15 cellular contexts compared by ENCODE assay signal in the genomic region with DNA sequence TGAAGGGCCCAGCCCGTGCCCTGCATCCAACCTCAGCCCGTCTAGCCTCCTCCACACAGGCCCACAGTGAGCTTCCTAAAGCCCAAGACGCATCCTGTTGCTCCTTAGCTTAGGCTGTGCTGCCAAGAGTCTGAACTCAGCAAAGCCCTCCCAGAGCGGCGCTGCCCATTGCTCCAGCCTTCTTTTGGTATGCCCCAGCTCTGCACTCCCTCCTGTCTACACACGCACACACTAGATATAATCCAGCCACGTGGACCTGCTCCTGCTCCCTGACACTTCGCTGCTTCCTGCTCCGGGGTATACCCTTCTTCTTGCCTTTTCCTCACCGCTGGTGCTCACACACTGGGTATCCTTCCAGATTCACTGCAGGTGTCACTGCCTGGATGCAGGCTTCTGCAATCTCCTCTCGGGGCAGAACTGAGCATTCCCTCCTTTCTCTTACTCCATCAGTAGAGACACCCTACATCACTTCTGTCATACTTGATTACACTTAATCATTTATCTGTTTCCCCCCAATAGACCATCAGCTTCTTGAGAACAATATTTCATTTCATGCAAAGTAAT.
"Had no signal": no experiment of that assay in that cellular context is flagged by ENCODE, and none has a peak within 500 bp of the region (broad histone marks: within the 10 kb centered on the region; RNA-seq: fewer than 3 reads in every experiment).

No MANE protein-coding gene starts in this region.

- H3K4me3 ChIP-seq: coronary artery, gastroesophageal sphincter, hepatocyte, testis, upper lobe of right lung had no signal

- H3K4me1 ChIP-seq: gastroesophageal sphincter, testis, upper lobe of right lung had no signal

- FAIRE-seq: kidney had no signal

- H3K4me2 ChIP-seq: hepatocyte had no signal

- DNase-seq: activated CD4-positive, alpha-beta T cell treated with anti-CD3 and anti-CD28 coated beads for 4 hours; activated T-cell treated with anti-CD3 and anti-CD28 coated beads, Interleukin-2, amount 50 U/mL, for 1 hour; central memory CD4-positive, alpha-beta T cell; effector CD4-positive, alpha-beta T cell; kidney; left ventricle myocardium superior; mesendoderm; right cardiac atrium; T1000; testis had no signal

- H3K9me3 ChIP-seq: gastroesophageal sphincter, testis, upper lobe of right lung had no signal

- H3K27ac ChIP-seq: coronary artery, gastroesophageal sphincter, hepatocyte, testis, upper lobe of right lung, VCaP had no signal

- H2AFZ ChIP-seq: hepatocyte had no signal

- H3K27me3 ChIP-seq: gastroesophageal sphincter, hepatocyte, testis, upper lobe of right lung had no signal

- H3K79me2 ChIP-seq: hepatocyte had no signal

- ATAC-seq: gastroesophageal sphincter, left ventricle myocardium superior, right cardiac atrium, upper lobe of right lung had no signal

- H3K36me3 ChIP-seq: gastroesophageal sphincter, upper lobe of right lung had no signal
